ENCODE assay signal across 8 cellular contexts in genomic region chr3:32340039-32340438, GRCh38. TPM values are rescaled to one million over a fixed set of nuclear protein-coding genes. Genes with fewer than 3 reads are reported as not detected.
DNase-seq lines count a peak whose midpoint lies in the region; ATAC-seq and TF ChIP-seq lines count a peak whose summit lies in the region.

No MANE protein-coding gene starts in this region.

- no peak overlapping the region for H3K27ac ChIP-seq in psoas muscle

- peak; percentile 44 for TF ChIP-seq CTCF in AG09309 (IDR thresholded peaks at IDR 0.05; ENCODE audit: control insufficient read depth, insufficient read depth, low read depth, low read length, missing control alignments)
- TF ChIP-seq CTCF in GM06990 (IDR thresholded peaks at IDR 0.05; ENCODE audit: insufficient read depth, low read length, poor library complexity, severe bottlenecking): peak; percentile 60
- TF ChIP-seq CTCF in WTC11 (IDR thresholded peaks at IDR 0.05): 0 out of 2 replicates have a peak, but pooled peaks have one; percentile 21
- TF ChIP-seq CTCF in psoas muscle (IDR thresholded peaks at IDR 0.05): peak; percentile 40

- H3K36me3 ChIP-seq in GM06990 (ENCODE audit: control insufficient read depth, insufficient read depth, low read length): no peaks in the 10 kb centered on the region
- no peaks in the 10 kb centered on the region for H3K36me3 ChIP-seq in psoas muscle (ENCODE audit: insufficient read depth in 1 of 2, low read depth in 1 of 2)

- H3K27me3 ChIP-seq in GM06990 (replicated peaks; ENCODE audit: control insufficient read depth, insufficient read depth, low read length): no peaks in the 10 kb centered on the region; the same call in none of the 2 replicates
- no peaks in the 10 kb centered on the region for H3K27me3 ChIP-seq in psoas muscle (ENCODE audit: insufficient read depth in 3 of 3, low read length in 2 of 3)

- H3K4me3 ChIP-seq in AG09309 (ENCODE audit: control insufficient read depth, low read depth, low read length) (no peak overlapping the region), GM06990 (replicated peaks; ENCODE audit: low read depth, low read length) (no peak overlapping the region), psoas muscle (no peak overlapping the region)

- H3K9me3 ChIP-seq in psoas muscle: no peaks in the 10 kb centered on the region

- H3K4me1 Mint-ChIP-seq in WTC11: peaks cover 15% of the 10 kb centered on the region

- no peak overlapping the region for H3K4me3 Mint-ChIP-seq in WTC11

- intact Hi-C loops in psoas muscle (cut with DNase I): loop anchor here (2.0 to 10.0 kb wide), 2 partner anchors 163 to 165 kb away; no protein-coding TSS in a partner anchor

- no peak overlapping the region for H3K27ac Mint-ChIP-seq in WTC11

- no peaks in the 10 kb centered on the region for H3K36me3 Mint-ChIP-seq in WTC11

- H3K27me3 Mint-ChIP-seq in WTC11 (ENCODE audit: low read depth): no peaks in the 10 kb centered on the region

- POLR2A ChIA-PET in WTC11 (lab: Charles Lee): no interaction called here

- DNase-seq in AG09309 (ENCODE audit: low read depth): no peak
- DNase-seq in GM06990 (ENCODE audit: extremely low read depth, insufficient read length): no peak
- DNase-seq in NCI-H1694 treated with DMSO at 0.1 percent for 48 hours (lab: John Stamatoyannopoulos, UW): peak; percentile 52
- peak; percentile 21 for DNase-seq in WTC11 (ENCODE audit: low spot score)
- DNase-seq in glomerular visceral epithelial cell (ENCODE audit: extremely low spot score): peak; percentile 37
- DNase-seq in psoas muscle: no peak
- DNase-seq in activated CD4-positive, CD25-positive, alpha-beta regulatory T cell (lab: John Stamatoyannopoulos, UW): no peak

- CTCF ChIA-PET in WTC11 (lab: Charles Lee): no interaction called here

- no peaks in the 10 kb centered on the region for H3K4me1 ChIP-seq in psoas muscle

- ATAC-seq in WTC11 (peak; percentile 92), psoas muscle (peak in 3 of 4 donors; percentile 43 to 66 (median 62)), GM21423 (IDR thresholded peaks at IDR 0.05; ENCODE audit: unreplicated experiment) (no peak)

- 49 to 63% (median 56%) methylated on average over 6 of the region's 6 CpGs for WGBS in psoas muscle, 3 donors

- no peaks in the 10 kb centered on the region for H3K9me3 Mint-ChIP-seq in WTC11

TF ChIP-seq in WTC11, 78 proteins besides CTCF, POLR2A, EP300 and RAD21:
- no peak for TF ChIP-seq TCF7 (CRISPR knock-in tag; IDR thresholded peaks at IDR 0.05; ENCODE audit: low read depth)
- TF ChIP-seq MLX (CRISPR knock-in tag; IDR thresholded peaks at IDR 0.05): no peak
- TF ChIP-seq CBFB (CRISPR knock-in tag; IDR thresholded peaks at IDR 0.05; ENCODE audit: low read depth): no peak

RNA-seq across cellular contexts. Expression of gene CMTM7, which starts 51.6 kb away (rescaled TPM):
- total RNA-seq in WTC11 (2021) (19.9 to 24.0 TPM (median 23.4 TPM) in 3 replicates), psoas muscle (10 to 100 TPM in 1 of 4 donors, 1 to 10 TPM in 3; 2.6 to 18.5 (median 6.1) TPM)
- polyA plus RNA-seq in psoas muscle: 1 to 10 TPM in 2 of 3 donors, under 1 TPM in 1; 0.65 to 2.6 (median 1.9) TPM

Comparison
In these comparisons a context has a peak if more than half of its experiments do, and no peak if none do; other contexts are left out.
1. DNase-seq: peak in NCI-H1694 treated with DMSO at 0.1 percent for 48 hours (single experiment), WTC11 (single experiment) and glomerular visceral epithelial cell (single experiment); none in AG09309 (single experiment), GM06990 (single experiment), psoas muscle (0 of 2) and activated CD4-positive, CD25-positive, alpha-beta regulatory T cell (0 of 4).
2. Peak in every context shown above with its lines, with median percentiles within 50 percentile points of each other: CTCF ChIP-seq.